24 cellular contexts compared by ENCODE assay signal in the genomic region with DNA sequence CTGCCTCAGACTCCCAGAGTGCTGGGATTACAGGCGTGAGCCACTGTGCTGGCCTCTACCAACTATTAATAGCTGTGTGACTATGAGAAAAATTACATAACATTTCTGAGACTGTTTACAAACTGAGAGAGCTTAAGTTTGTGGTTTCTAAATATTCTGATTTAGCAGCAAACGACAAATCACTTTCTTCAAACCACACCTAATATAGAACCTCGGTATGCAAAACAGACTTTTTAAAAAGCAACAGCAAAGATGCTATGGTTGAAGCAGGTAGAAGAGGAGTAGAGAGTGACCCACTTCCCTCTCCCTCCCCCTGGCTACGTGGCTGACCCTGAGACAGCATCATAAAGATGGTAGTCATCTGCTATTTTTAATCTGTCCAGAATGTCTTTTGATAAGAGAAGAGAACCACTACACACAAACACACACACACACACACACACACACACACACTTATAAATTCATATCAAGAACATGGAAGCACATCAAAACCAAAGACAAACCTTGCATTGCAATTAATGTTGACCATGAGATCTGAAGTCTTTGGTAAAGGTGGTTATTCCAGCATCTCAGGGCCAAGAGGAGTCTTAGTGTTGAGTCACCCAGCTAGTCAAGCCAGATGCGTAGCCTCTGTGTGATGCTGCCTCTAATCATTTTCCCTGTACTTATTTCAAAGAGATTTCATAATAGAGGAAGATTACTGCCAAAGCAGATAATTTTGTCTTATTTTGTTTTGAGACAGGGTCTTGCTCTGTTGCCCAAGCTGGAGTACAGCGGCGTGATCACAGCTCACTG. TPM values are rescaled to one million over a fixed set of nuclear protein-coding genes. Genes with fewer than 3 reads are reported as not detected.
"Had no signal": no experiment of that assay in that cellular context is flagged by ENCODE, and none has a peak within 500 bp of the region (broad histone marks: within the 10 kb centered on the region; RNA-seq: fewer than 3 reads in every experiment).

No MANE protein-coding gene starts in this region.

- H3K27me3 Mint-ChIP-seq: activated CD4-positive, alpha-beta T cell treated with anti-CD3 and anti-CD28 coated beads, Interleukin-2, amount 10 ng/mL, durations not matched to agents 24 days and 14 days had no signal

- ATAC-seq: stimulated activated naive B cell treated with anti-CD40 and anti-IgM and Interleukin-4, amounts not matched to agents 10 μg/mL and 1 μg/mL and 100 μg/mL, for 72 hours; upper lobe of right lung had no signal

- H3K36me3 ChIP-seq: ascending aorta, cardiac muscle cell, esophagus muscularis mucosa, upper lobe of right lung had no signal

- H3K4me1 ChIP-seq: ascending aorta, esophagus muscularis mucosa, upper lobe of right lung had no signal

- H3K4me3 Mint-ChIP-seq: activated CD4-positive, alpha-beta T cell treated with anti-CD3 and anti-CD28 coated beads, Interleukin-2, amount 10 ng/mL, durations not matched to agents 24 days and 14 days; dendritic cell treated with granulocyte-macrophage colony-stimulating factor and Interleukin-4, amounts not matched to agents 40 ng/mL and 50 ng/mL, for 4 days; nephron progenitor cell; stimulated activated naive B cell treated with anti-CD40 and anti-IgM and Interleukin-4, amounts not matched to agents 10 μg/mL and 1 μg/mL and 100 μg/mL, for 72 hours had no signal

- H3K36me3 Mint-ChIP-seq: stimulated activated naive B cell treated with anti-CD40 and anti-IgM and Interleukin-4, amounts not matched to agents 10 μg/mL and 1 μg/mL and 100 μg/mL, for 72 hours had no signal

- H3K4me3 ChIP-seq: ascending aorta, cardiac muscle cell, esophagus muscularis mucosa, upper lobe of right lung had no signal

- FAIRE-seq: keratinocyte had no signal

- DNase-seq: activated CD8-positive, alpha-beta memory T cell treated with anti-CD3 and anti-CD28 coated beads, Interleukin-2, amount 50 U/mL, for 4 hours; activated effector memory CD4-positive, alpha-beta T cell treated with Interleukin-2 at 50 U/mL for 16 hours; activated naive CD4-positive, alpha-beta T cell treated with anti-CD3 and anti-CD28 coated beads, Interleukin-2, amount 50 U/mL, for 16 hours; activated T-cell treated with anti-CD3 and anti-CD28 coated beads, Interleukin-2, amount 50 U/mL, for 48 hours; effector CD8-positive, alpha-beta T cell; foreskin melanocyte; glutamatergic neuron; hypothalamus; nephron progenitor cell; occipital lobe; posterior cingulate gyrus; stimulated activated naive B cell treated with anti-CD40 and anti-IgM and Interleukin-4, amounts not matched to agents 10 μg/mL and 1 μg/mL and 100 μg/mL, for 72 hours; T-helper 9 cell; upper lobe of right lung had no signal

- H3K9me3 Mint-ChIP-seq: activated CD4-positive, alpha-beta T cell treated with anti-CD3 and anti-CD28 coated beads, Interleukin-2, amount 10 ng/mL, durations not matched to agents 24 days and 14 days had no signal

- H3K27ac Mint-ChIP-seq: activated CD4-positive, alpha-beta T cell treated with anti-CD3 and anti-CD28 coated beads, Interleukin-2, amount 10 ng/mL, durations not matched to agents 24 days and 14 days; dendritic cell treated with granulocyte-macrophage colony-stimulating factor and Interleukin-4, amounts not matched to agents 40 ng/mL and 50 ng/mL, for 4 days; nephron progenitor cell; stimulated activated naive B cell treated with anti-CD40 and anti-IgM and Interleukin-4, amounts not matched to agents 10 μg/mL and 1 μg/mL and 100 μg/mL, for 72 hours had no signal

- H3K4me1 Mint-ChIP-seq: activated CD4-positive, alpha-beta T cell treated with anti-CD3 and anti-CD28 coated beads, Interleukin-2, amount 10 ng/mL, durations not matched to agents 24 days and 14 days; stimulated activated naive B cell treated with anti-CD40 and anti-IgM and Interleukin-4, amounts not matched to agents 10 μg/mL and 1 μg/mL and 100 μg/mL, for 72 hours had no signal

- H3K27ac ChIP-seq: ascending aorta, cardiac muscle cell, esophagus muscularis mucosa, upper lobe of right lung had no signal

- H3K9me3 ChIP-seq: ascending aorta, upper lobe of right lung had no signal

- H3K27me3 ChIP-seq: ascending aorta, cardiac muscle cell, esophagus muscularis mucosa, upper lobe of right lung had no signal

RNA-seq across cellular contexts. Expression of a gene that starts 58.1 kb away (rescaled TPM):
- total RNA-seq: activated CD4-positive, alpha-beta T cell treated with anti-CD3 and anti-CD28 coated beads, Interleukin-2, amount 10 ng/mL, durations not matched to agents 24 days and 14 days; cardiac muscle cell; chondrocyte; lung microvascular endothelial cell; myocyte; renal cortical epithelial cell; upper lobe of right lung had no signal
- polyA plus RNA-seq: cardiac muscle cell, keratinocyte had no signal
